22 cellular contexts compared by ENCODE assay signal in genomic region chr12:56957229-56958052, GRCh38. TPM values are rescaled to one million over a fixed set of nuclear protein-coding genes. Genes with fewer than 3 reads are reported as not detected.
DNase-seq lines count a peak whose midpoint lies in the region; ATAC-seq, FAIRE-seq and TF ChIP-seq lines count a peak whose summit lies in the region.
"Had no signal": no experiment of that assay in that cellular context is flagged by ENCODE, and none has a peak within 500 bp of the region (broad histone marks: within the 10 kb centered on the region; RNA-seq: fewer than 3 reads in every experiment).

Gene RDH16, minus strand, starts transcription at chr12:56957608. Its CDS starts 146 bp downstream, at chr12:56957462.

- POLR2A ChIA-PET in MCF 10A (lab: Yijun Ruan, JAX), result interaction anchor here (0.6 to 2.1 kb wide), 7 partner anchors 10 to 587 kb away, joined by 3 to 6 read pairs (median 5); no protein-coding TSS in a partner anchor
- POLR2A ChIA-PET in HepG2 (lab: Yijun Ruan, JAX), result interaction anchor here (1.4 kb wide), 1 partner anchor 16 kb away, joined by 3 read pairs; no protein-coding TSS in a partner anchor

- WGBS in HepG2 (ENCODE audit: low lambda C conversion rate), result 7% methylated on average over 3 of the region's 10 CpGs

- no peaks in the 10 kb centered on the region for H3K27me3 ChIP-seq in breast epithelium
- H3K27me3 ChIP-seq in bronchial epithelial cell (ENCODE audit: control insufficient read depth, insufficient read depth, low read length), result no peaks in the 10 kb centered on the region
- no peaks in the 10 kb centered on the region for H3K27me3 ChIP-seq in HepG2 (ENCODE audit: control insufficient read depth in 1 of 2, insufficient read depth in 2 of 2, low read length in 2 of 2)
- H3K27me3 ChIP-seq in effector memory CD4-positive, alpha-beta T cell (replicated peaks; ENCODE audit: control insufficient read depth, insufficient read depth, low read length, poor library complexity, severe bottlenecking), result no peaks in the 10 kb centered on the region
- no peaks in the 10 kb centered on the region for H3K27me3 ChIP-seq in upper lobe of right lung
- H3K27me3 ChIP-seq: right atrium auricular region had no signal

- peak within 1 kb of the TSS; percentile 46 for H3K4me3 Mint-ChIP-seq in MCF 10A (ENCODE audit: unreplicated experiment)
- H3K4me3 Mint-ChIP-seq: CD14-positive monocyte had no signal

- BruUV-seq in MCF 10A (replicated peaks; lab: Mats Ljungman, UMichigan) (no TSS peak), HepG2 (replicated peaks; lab: Mats Ljungman, UMichigan) (no TSS peak)

- no peak for TF ChIP-seq EP300 in HepG2 (IDR thresholded peaks at IDR 0.05; ENCODE audit: low read depth in 2 of 2, low read length in 2 of 2)
- no peak for TF ChIP-seq EP300 in HepG2 (CRISPR knock-in tag; IDR thresholded peaks at IDR 0.05; ENCODE audit: borderline replicate concordance)

- no peaks in the 10 kb centered on the region for H3K9me3 Mint-ChIP-seq in MCF 10A (ENCODE audit: unreplicated experiment)

- no peaks in the 10 kb centered on the region for H4K20me1 ChIP-seq in HepG2 (ENCODE audit: insufficient read depth, low read length)

- DNase-seq in MCF 10A (ENCODE audit: unreplicated experiment), result peak; percentile 90
- DNase-seq in breast epithelium (ENCODE audit: low spot score in 2 of 2), result no peak
- DNase-seq in bronchial epithelial cell (ENCODE audit: low read depth), result peak; percentile 93
- DNase-seq in HepG2 (ENCODE audit: low spot score), result no peak
- no peak for DNase-seq in dermis blood vessel endothelial cell
- DNase-seq in left ventricle myocardium superior, result no peak
- no peak for DNase-seq in effector memory CD4-positive, alpha-beta T cell
- DNase-seq in upper lobe of right lung, result no peak
- DNase-seq: activated CD4-positive, alpha-beta T cell treated with anti-CD3 and anti-CD28 coated beads for 4 hours; GDM1; NCI-H1105 treated with DMSO at 0.1 percent for 48 hours; NCI-H524 treated with DMSO at 0.1 percent for 48 hours; occipital lobe; SHP77; stimulated activated CD4-positive, alpha-beta T cell treated with anti-CD3 and anti-CD28 coated beads, Interleukin-15, amount 100 ng/mL, for 24 hours; substantia nigra had no signal

- CTCF ChIA-PET in MCF 10A (lab: Yijun Ruan, JAX), result interaction anchor here (0.6 to 1.4 kb wide), 4 partner anchors 30 to 140 kb away, joined by 3 to 5 read pairs (median 4); no protein-coding TSS in a partner anchor
- CTCF ChIA-PET in HepG2 (lab: Yijun Ruan, JAX; ENCODE audit: low intra/inter-chr PET ratio, low total read pairs), result no interaction called here

- no peak within 1 kb of the TSS for H3K27ac Mint-ChIP-seq in MCF 10A (ENCODE audit: low read depth, unreplicated experiment)
- H3K27ac Mint-ChIP-seq: activated naive CD4-positive, alpha-beta T cell treated with anti-CD3 and anti-CD28 coated beads, Interleukin-2, amount 50 U/mL, for 72 hours had no signal

- H3K4me3 ChIP-seq in breast epithelium (no peak within 1 kb of the TSS), bronchial epithelial cell (ENCODE audit: low read depth, low read length) (no peak within 1 kb of the TSS), HepG2 (replicated peaks in 1 of 3; ENCODE audit: insufficient read depth in 1 of 3, low read depth in 2 of 3, low read length in 3 of 3) (peak within 1 kb of the TSS in 1 of 3 experiments; percentile 29; a peak in 1 of 6 replicates), upper lobe of right lung (no peak within 1 kb of the TSS)
- H3K4me3 ChIP-seq in effector memory CD4-positive, alpha-beta T cell (ENCODE audit: insufficient read depth, low read depth, low read length, poor library complexity, severe bottlenecking), result no peak within 1 kb of the TSS
- H3K4me3 ChIP-seq: right atrium auricular region had no signal

- no peaks in the 10 kb centered on the region for H3K36me3 Mint-ChIP-seq in MCF 10A (ENCODE audit: insufficient read depth, unreplicated experiment)
- H3K36me3 Mint-ChIP-seq: CD14-positive monocyte had no signal

- FAIRE-seq in bronchial epithelial cell (lab: Jason Lieb, UNC), result peak; percentile 82
- no peak for FAIRE-seq in HepG2 (lab: Jason Lieb, UNC)
- FAIRE-seq: H1 had no signal

- H3K4me1 Mint-ChIP-seq in MCF 10A (ENCODE audit: insufficient read depth, unreplicated experiment), result peaks cover 28% of the 10 kb centered on the region

- H3K36me3 ChIP-seq in breast epithelium, result no peaks in the 10 kb centered on the region
- H3K36me3 ChIP-seq in bronchial epithelial cell (ENCODE audit: control insufficient read depth, insufficient read depth, low read length), result no peaks in the 10 kb centered on the region
- H3K36me3 ChIP-seq in HepG2 (replicated peaks in 1 of 2; ENCODE audit: control insufficient read depth in 1 of 2, insufficient read depth in 2 of 2, low read length in 2 of 2), result no peaks in the 10 kb centered on the region
- no peaks in the 10 kb centered on the region for H3K36me3 ChIP-seq in effector memory CD4-positive, alpha-beta T cell (ENCODE audit: control insufficient read depth, insufficient read depth, low read length)
- no peaks in the 10 kb centered on the region for H3K36me3 ChIP-seq in upper lobe of right lung
- H3K36me3 ChIP-seq: right atrium auricular region had no signal

- in situ Hi-C loops in HepG2 (cut with HindIII; ENCODE audit: extremely low pct_ligation_motif_present, low pct_unique_long_range_greater_than_20kb), result no loop called here

- H3K27ac ChIP-seq in breast epithelium, result no peak within 1 kb of the TSS
- no peak within 1 kb of the TSS for H3K27ac ChIP-seq in HepG2 (ENCODE audit: extremely low read length, insufficient read depth, low read length)
- H3K27ac ChIP-seq in effector memory CD4-positive, alpha-beta T cell (ENCODE audit: insufficient read depth, low read length, poor library complexity, severe bottlenecking), result no peak within 1 kb of the TSS
- no peak within 1 kb of the TSS for H3K27ac ChIP-seq in upper lobe of right lung
- H3K27ac ChIP-seq: KMS-11, right atrium auricular region had no signal

- TF ChIP-seq POLR2A in breast epithelium (IDR thresholded peaks at IDR 0.05), result no peak
- TF ChIP-seq POLR2A in HepG2 (IDR thresholded peaks at IDR 0.05; ENCODE audit: insufficient read depth in 1 of 2, low read depth in 2 of 2, low read length in 2 of 2), result no peak

- no peaks in the 10 kb centered on the region for H3K27me3 Mint-ChIP-seq in MCF 10A (ENCODE audit: insufficient read depth, unreplicated experiment)

- H2AFZ ChIP-seq in HepG2 (ENCODE audit: low read length), result no peak within 1 kb of the TSS

- H3K4me1 ChIP-seq in breast epithelium (no peaks in the 10 kb centered on the region), HepG2 (ENCODE audit: insufficient read depth, low read length) (peaks cover 49% of the 10 kb centered on the region), upper lobe of right lung (no peaks in the 10 kb centered on the region)
- H3K4me1 ChIP-seq in effector memory CD4-positive, alpha-beta T cell (ENCODE audit: control insufficient read depth, insufficient read depth, low read length, poor library complexity, severe bottlenecking), result no peaks in the 10 kb centered on the region
- H3K4me1 ChIP-seq: right atrium auricular region had no signal

- no peak for TF ChIP-seq RAD21 in HepG2 (CRISPR knock-in tag; IDR thresholded peaks at IDR 0.05)

- no peaks in the 10 kb centered on the region for H3K79me2 ChIP-seq in HepG2 (ENCODE audit: insufficient read depth, low read length)

- intact Hi-C loops in MCF 10A (cut with micrococcal nuclease), result no loop called here
- intact Hi-C loops in breast epithelium (cut with DNase I; ENCODE audit: low total_unique reads), result no loop called here
- intact Hi-C loops in HepG2 (cut with micrococcal nuclease; ENCODE audit: unreplicated experiment), result no loop called here
- intact Hi-C loops in left ventricle myocardium superior (cut with micrococcal nuclease), result no loop called here
- intact Hi-C loops in upper lobe of right lung (cut with DNase I), result no loop called here

- TF ChIP-seq CTCF in MCF 10A (IDR thresholded peaks at IDR 0.05; ENCODE audit: unreplicated experiment) (no peak), breast epithelium (IDR thresholded peaks at IDR 0.05) (no peak), bronchial epithelial cell (IDR thresholded peaks at IDR 0.05; ENCODE audit: insufficient read depth, low read length, severe bottlenecking) (no peak), HepG2 (CRISPR knock-in tag; IDR thresholded peaks at IDR 0.05) (no peak), upper lobe of right lung (IDR thresholded peaks at IDR 0.05) (no peak)

- H3K9me3 ChIP-seq in breast epithelium (peaks cover 0 to 8% of the 10 kb centered on the region in 2 donors), HepG2 (ENCODE audit: low read length) (peaks cover 9% of the 10 kb centered on the region; the same call in 1 of the 2 replicates), upper lobe of right lung (no peaks in the 10 kb centered on the region)
- H3K9me3 ChIP-seq in effector memory CD4-positive, alpha-beta T cell (ENCODE audit: control insufficient read depth, low read length), result no peaks in the 10 kb centered on the region

- ATAC-seq in HepG2 (peak; percentile 75), left ventricle myocardium superior (no peak), upper lobe of right lung (no peak)
- ATAC-seq: activated naive CD4-positive, alpha-beta T cell treated with anti-CD3 and anti-CD28 coated beads, Interleukin-2, amount 50 U/mL, for 72 hours had no signal

- H3K4me2 ChIP-seq in HepG2 (ENCODE audit: low read depth, low read length), result peak within 1 kb of the TSS; percentile 53

- no peak within 1 kb of the TSS for H3K9ac ChIP-seq in HepG2 (ENCODE audit: insufficient read depth, low read depth, low read length)
- H3K9ac ChIP-seq: KMS-11 had no signal

RNA-seq across cellular contexts. Expression of gene RDH16, which starts in this region (rescaled TPM):
- total RNA-seq in MCF 10A (2022) (0.10 and 0.16 TPM in 2 replicates), breast epithelium (1 to 10 TPM in 1 of 3 donors, under 1 TPM in 2; 0.48 to 1.3 (median 0.59) TPM), bronchial epithelial cell (0.51 and 1.6 TPM in 2 replicates), HepG2 (2016; rRNA removed; fragmentation: Illumina TruSeq; extraction: Trizol) (0.07 and 0.13 TPM in 2 replicates), dermis blood vessel endothelial cell (0.17 TPM in 1 of 2 replicates, not detected in the other), left ventricle myocardium superior (0.12 TPM), upper lobe of right lung (0.32 TPM)
- not detected in 2 replicates for total RNA-seq in HepG2 (2016; cell fraction: cytosol; rRNA removed; fragmentation: Illumina TruSeq; extraction: Trizol; ENCODE audit: low read depth)
- 0.09 and 0.22 TPM in 2 replicates for total RNA-seq in HepG2 (2016; cell fraction: insoluble cytoplasmic fraction; rRNA removed; fragmentation: Illumina TruSeq; extraction: Trizol)
- total RNA-seq in HepG2 (2016; cell fraction: membrane; rRNA removed; fragmentation: Illumina TruSeq; extraction: Trizol), result 0.07 and 0.09 TPM in 2 replicates
- 0.34 TPM in 1 of 2 replicates, not detected in the other for total RNA-seq in HepG2 (2016; cell fraction: nucleus; rRNA removed; fragmentation: Illumina TruSeq; extraction: Trizol)
- polyA plus RNA-seq in HepG2 (2011; rRNA removed), result 0.05 TPM in 2 replicates
- polyA plus RNA-seq in HepG2 (2011; cell fraction: cytosol; rRNA removed), result 0.04 and 0.05 TPM in 2 replicates
- polyA plus RNA-seq in HepG2 (2011; cell fraction: nucleus; rRNA removed), result 0.23 and 0.26 TPM in 2 replicates
- polyA plus RNA-seq in HepG2 (2012), result 0.09 and 0.50 TPM in 2 replicates
- 0.09 TPM in 1 of 2 replicates, not detected in the other for polyA plus RNA-seq in HepG2 (2016; cell fraction: cytosol; fragmentation: Illumina TruSeq; extraction: Trizol; ENCODE audit: low read depth)
- 0.19 TPM in 1 of 2 replicates, not detected in the other for polyA plus RNA-seq in HepG2 (2016; cell fraction: insoluble cytoplasmic fraction; fragmentation: Illumina TruSeq; extraction: Trizol; ENCODE audit: low read depth)
- 0.08 and 0.13 TPM in 2 replicates for polyA plus RNA-seq in HepG2 (2016; cell fraction: membrane; fragmentation: Illumina TruSeq; extraction: Trizol; ENCODE audit: low read depth)
- 0.25 and 0.44 TPM in 2 replicates for polyA plus RNA-seq in HepG2 (2016; cell fraction: nucleus; fragmentation: Illumina TruSeq; extraction: Trizol; ENCODE audit: insufficient read depth, low read depth)
- 0.18 TPM in 1 of 2 replicates, not detected in the other for polyA minus RNA-seq in HepG2 (2011; rRNA and poly(A)+ RNA removed; ENCODE audit: low replicate concordance)
- not detected in 2 replicates for polyA minus RNA-seq in HepG2 (2011; cell fraction: cytosol; rRNA and poly(A)+ RNA removed)
- 0.13 and 0.37 TPM in 2 replicates for polyA minus RNA-seq in HepG2 (2011; cell fraction: nucleus; rRNA and poly(A)+ RNA removed)
- total RNA-seq: HT1080 had no signal
- polyA plus RNA-seq: CD14-positive monocyte had no signal

Comparison
In these comparisons a context has a peak if more than half of its experiments do, and no peak if none do; other contexts are left out.
1. Peak in DNase-seq in MCF 10A; RNA of the gene not detected or under 1 TPM.
2. Peak in ATAC-seq and H3K4me2 ChIP-seq in HepG2; RNA of the gene not detected or under 1 TPM.